Comparison of ENCODE assay signal across 25 cellular contexts in genomic region chr13:112965103-112965502, GRCh38. TPM values are rescaled to one million over a fixed set of nuclear protein-coding genes. Genes with fewer than 3 reads are reported as not detected.
DNase-seq lines count a peak whose midpoint lies in the region; ATAC-seq and TF ChIP-seq lines count a peak whose summit lies in the region.
"Had no signal": no experiment of that assay in that cellular context is flagged by ENCODE, and none has a peak within 500 bp of the region (broad histone marks: within the 10 kb centered on the region; RNA-seq: fewer than 3 reads in every experiment).

No MANE protein-coding gene starts in this region.

- H3K9me3 ChIP-seq in heart left ventricle = no peaks in the 10 kb centered on the region
- peaks cover 0 to 6% of the 10 kb centered on the region in 2 donors for H3K9me3 ChIP-seq in lung (ENCODE audit: control insufficient read depth in 2 of 2, insufficient read depth in 1 of 2, low read length in 1 of 2)
- H3K9me3 ChIP-seq in stomach = no peaks in the 10 kb centered on the region
- H3K9me3 ChIP-seq in naive thymus-derived CD4-positive, alpha-beta T cell (ENCODE audit: control insufficient read depth in 2 of 3, low read length in 3 of 3) = no peaks in the 10 kb centered on the region
- H3K9me3 ChIP-seq: Caco-2, thoracic aorta had no signal

- H3K27me3 ChIP-seq in heart left ventricle (peaks cover 0 to 20% (median 0%) of the 10 kb centered on the region in 9 donors), lung (ENCODE audit: control insufficient read depth, insufficient read depth) (no peaks in the 10 kb centered on the region), stomach (peaks cover 0 to 46% (median 10%) of the 10 kb centered on the region in 3 donors)
- no peaks in the 10 kb centered on the region for H3K27me3 ChIP-seq in naive thymus-derived CD4-positive, alpha-beta T cell (ENCODE audit: control insufficient read depth in 2 of 2, insufficient read depth in 2 of 2, low read length in 2 of 2)

- peak overlapping the region; percentile 51 to 88 (median 80) for H3K27ac ChIP-seq in heart left ventricle
- peak overlapping the region; percentile 47 to 81 for H3K27ac ChIP-seq in lung (ENCODE audit: low read depth in 1 of 2, low read length in 1 of 2)
- H3K27ac ChIP-seq in stomach = peak overlapping the region in 4 of 5 donors; percentile 21 to 50 (median 27)
- no peak overlapping the region for H3K27ac ChIP-seq in naive thymus-derived CD4-positive, alpha-beta T cell (ENCODE audit: low read depth, low read length)
- H3K27ac ChIP-seq: HL-60, neural progenitor cell, thoracic aorta, VCaP had no signal

- ATAC-seq in heart left ventricle (peak; percentile 24 to 81 (median 36)), lung (ENCODE audit: insufficient read depth, low FRiP score) (no peak), esophagus mucosa (no peak)
- no peak for ATAC-seq in naive thymus-derived CD4-positive, alpha-beta T cell
- ATAC-seq: stimulated activated memory B cell treated with anti-CD40 and anti-IgM and Interleukin-4, amounts not matched to agents 10 μg/mL and 1 μg/mL and 100 μg/mL, for 72 hours had no signal

- POLR2A ChIA-PET in naive thymus-derived CD4-positive, alpha-beta T cell (lab: Charles Lee) = no interaction called here

- H3K4me3 ChIP-seq in heart left ventricle = peak overlapping the region in 9 of 12 donors; percentile 2 to 32 (median 15)
- H3K4me3 ChIP-seq in lung = peak overlapping the region; percentile 3
- H3K4me3 ChIP-seq in stomach = no peak overlapping the region
- H3K4me3 ChIP-seq in naive thymus-derived CD4-positive, alpha-beta T cell (ENCODE audit: low read length) = no peak overlapping the region
- H3K4me3 ChIP-seq: neural progenitor cell, skin epidermis, thoracic aorta had no signal

- peaks cover 0 to 22% (median 0%) of the 10 kb centered on the region in 5 donors for H3K27me3 Mint-ChIP-seq in naive thymus-derived CD4-positive, alpha-beta T cell
- H3K27me3 Mint-ChIP-seq in mesothelial cell of epicardium (ENCODE audit: low read depth) = peaks cover 16% of the 10 kb centered on the region
- H3K27me3 Mint-ChIP-seq: progenitor cell of endocrine pancreas had no signal

- H3K36me3 ChIP-seq in heart left ventricle (no peaks in the 10 kb centered on the region), lung (ENCODE audit: control insufficient read depth in 2 of 2, insufficient read depth in 2 of 2, low read length in 2 of 2) (no peaks in the 10 kb centered on the region), stomach (no peaks in the 10 kb centered on the region)
- H3K36me3 ChIP-seq in naive thymus-derived CD4-positive, alpha-beta T cell (ENCODE audit: control insufficient read depth in 2 of 3, insufficient read depth in 3 of 3, low read length in 3 of 3) = no peaks in the 10 kb centered on the region
- H3K36me3 ChIP-seq: neural progenitor cell, thoracic aorta had no signal

- H3K4me1 Mint-ChIP-seq in naive thymus-derived CD4-positive, alpha-beta T cell = peaks cover 9 to 32% (median 21%) of the 10 kb centered on the region in 7 donors
- peaks cover 12% of the 10 kb centered on the region for H3K4me1 Mint-ChIP-seq in mesothelial cell of epicardium

- no peak overlapping the region for H3K4me3 Mint-ChIP-seq in naive thymus-derived CD4-positive, alpha-beta T cell
- no peak overlapping the region for H3K4me3 Mint-ChIP-seq in mesothelial cell of epicardium
- H3K4me3 Mint-ChIP-seq: activated naive CD8-positive, alpha-beta T cell treated with anti-CD3 and anti-CD28 coated beads, Interleukin-2, amount 10 ng/mL, durations not matched to agents 7 days and 5 days; H9; immature natural killer cell; neural progenitor cell; stimulated activated memory B cell treated with anti-CD40 and anti-IgM and Interleukin-4, amounts not matched to agents 10 μg/mL and 1 μg/mL and 100 μg/mL, for 72 hours had no signal

- no peak for TF ChIP-seq EP300 in stomach (IDR thresholded peaks at IDR 0.05)

- WGBS in heart left ventricle, 4 donors = 41 to 58% (median 43%) methylated on average over 10 to 12 of the region's 12 CpGs
- 51 to 61% methylated on average over 12 of the region's 12 CpGs for WGBS in lung, 2 donors
- 46 to 68% (median 65%) methylated on average over 8 to 12 of the region's 12 CpGs for WGBS in stomach, 5 donors

- CTCF ChIA-PET in naive thymus-derived CD4-positive, alpha-beta T cell (lab: Charles Lee) = no interaction called here

- TF ChIP-seq POLR2A in heart left ventricle (IDR thresholded peaks at IDR 0.05) (peak in 1 of 2 donors; percentile 62), stomach (IDR thresholded peaks at IDR 0.05) (no peak)

- intact Hi-C loops in heart left ventricle (cut with DNase I) = no loop called here
- intact Hi-C loops in stomach (cut with DNase I; ENCODE audit: low total_unique reads) = no loop called here
- intact Hi-C loops in naive thymus-derived CD4-positive, alpha-beta T cell (cut with micrococcal nuclease) = no loop called here

- no peak for TF ChIP-seq CTCF in heart left ventricle (IDR thresholded peaks at IDR 0.05)
- no peak for TF ChIP-seq CTCF in lung (IDR thresholded peaks at IDR 0.05; ENCODE audit: control extremely low read depth, extremely low read depth)
- TF ChIP-seq CTCF in stomach (IDR thresholded peaks at IDR 0.05) = no peak
- TF ChIP-seq CTCF in mesothelial cell of epicardium (IDR thresholded peaks at IDR 0.05; ENCODE audit: unreplicated experiment) = no peak

- H3K4me1 ChIP-seq in heart left ventricle = peaks cover 5 to 49% (median 21%) of the 10 kb centered on the region in 12 donors
- H3K4me1 ChIP-seq in lung (ENCODE audit: control insufficient read depth in 2 of 2, insufficient read depth in 2 of 2, low read length in 2 of 2) = peaks cover 0 to 21% of the 10 kb centered on the region in 2 donors
- peaks cover 19 to 24% (median 22%) of the 10 kb centered on the region in 4 donors for H3K4me1 ChIP-seq in stomach
- H3K4me1 ChIP-seq in naive thymus-derived CD4-positive, alpha-beta T cell (ENCODE audit: control insufficient read depth in 2 of 2, insufficient read depth in 2 of 2, low read length in 2 of 2) = peaks cover 7 to 8% of the 10 kb centered on the region in 2 donors

- H3K9me3 Mint-ChIP-seq in naive thymus-derived CD4-positive, alpha-beta T cell = peaks cover 0 to 4% (median 0%) of the 10 kb centered on the region in 11 donors
- H3K9me3 Mint-ChIP-seq in mesothelial cell of epicardium = no peaks in the 10 kb centered on the region
- H3K9me3 Mint-ChIP-seq: activated naive CD8-positive, alpha-beta T cell treated with anti-CD3 and anti-CD28 coated beads, Interleukin-2, amount 10 ng/mL, durations not matched to agents 7 days and 5 days; H9; immature natural killer cell; stimulated activated memory B cell treated with anti-CD40 and anti-IgM and Interleukin-4, amounts not matched to agents 10 μg/mL and 1 μg/mL and 100 μg/mL, for 72 hours had no signal

- H3K27ac Mint-ChIP-seq in naive thymus-derived CD4-positive, alpha-beta T cell = peak overlapping the region in 1 of 9 donors; percentile 7
- no peak overlapping the region for H3K27ac Mint-ChIP-seq in mesothelial cell of epicardium
- H3K27ac Mint-ChIP-seq: activated naive CD8-positive, alpha-beta T cell treated with anti-CD3 and anti-CD28 coated beads, Interleukin-2, amount 10 ng/mL, durations not matched to agents 7 days and 5 days; immature natural killer cell; neural progenitor cell; progenitor cell of endocrine pancreas; stimulated activated memory B cell treated with anti-CD40 and anti-IgM and Interleukin-4, amounts not matched to agents 10 μg/mL and 1 μg/mL and 100 μg/mL, for 72 hours had no signal

- DNase-seq in NCI-H774 (lab: John Stamatoyannopoulos, UW) = peak; percentile 67
- DNase-seq in heart left ventricle = peak; percentile 57 to 67 (median 61)
- no peak for DNase-seq in lung (ENCODE audit: low spot score)
- no peak for DNase-seq in stomach
- DNase-seq in naive thymus-derived CD4-positive, alpha-beta T cell = no peak
- no peak for DNase-seq in mesothelial cell of epicardium (ENCODE audit: low spot score in 2 of 2, unreplicated experiment in 2 of 2)
- no peak for DNase-seq in HUDEP-2 (lab: John Stamatoyannopoulos, UW; ENCODE audit: unreplicated experiment in 76 of 76)
- DNase-seq: activated CD4-positive, alpha-beta T cell treated with anti-CD3 and anti-CD28 coated beads for 48 hours; activated naive CD8-positive, alpha-beta T cell treated with anti-CD3 and anti-CD28 coated beads, Interleukin-2, amount 10 ng/mL, durations not matched to agents 7 days and 5 days; activated T-cell treated with anti-CD3 and anti-CD28 coated beads, Interleukin-2, amount 50 U/mL, for 48 hours; C1 segment of cervical spinal cord; effector CD8-positive, alpha-beta T cell; H9; immature natural killer cell; NCI-H1694 treated with DMSO at 0.1 percent for 48 hours; NCI-H748 treated with DMSO at 0.1 percent for 48 hours had no signal

- peaks cover 0 to 5% (median 3%) of the 10 kb centered on the region in 5 donors for H3K36me3 Mint-ChIP-seq in naive thymus-derived CD4-positive, alpha-beta T cell
- H3K36me3 Mint-ChIP-seq in mesothelial cell of epicardium = no peaks in the 10 kb centered on the region
- H3K36me3 Mint-ChIP-seq: activated naive CD8-positive, alpha-beta T cell treated with anti-CD3 and anti-CD28 coated beads, Interleukin-2, amount 10 ng/mL, durations not matched to agents 7 days and 5 days; immature natural killer cell; stimulated activated memory B cell treated with anti-CD40 and anti-IgM and Interleukin-4, amounts not matched to agents 10 μg/mL and 1 μg/mL and 100 μg/mL, for 72 hours had no signal

RNA-seq across cellular contexts. Expression of gene MCF2L, which starts 3.9 kb away (rescaled TPM):
- total RNA-seq in heart left ventricle (10 to 100 TPM; 26.0 to 61.0 (median 43.6) TPM), lung (10 to 100 TPM; 33.3 to 78.7 TPM), stomach (100 to 1,000 TPM in 1 of 5 donors, 10 to 100 TPM in 4; 39.1 to 363 (median 58.6) TPM), mesothelial cell of epicardium (26.9 to 36.6 TPM (median 30.9 TPM) in 3 replicates), esophagus mucosa (9.7 TPM)
- polyA plus RNA-seq in heart left ventricle (10 to 100 TPM; 37.7 to 40.0 TPM), lung (10 to 100 TPM; 21.0 to 38.5 TPM), stomach (10 to 100 TPM; 10.8 to 20.0 (median 13.3) TPM)
- total RNA-seq in naive thymus-derived CD4-positive, alpha-beta T cell = 10 to 100 TPM in 4 of 5 experiments, under 1 TPM in 1; 0.51 to 32.6 (median 21.9) TPM
- 1 to 10 TPM; 1.9 to 4.7 TPM for polyA plus RNA-seq in naive thymus-derived CD4-positive, alpha-beta T cell

Comparison
In these comparisons a context has a peak if more than half of its experiments do, and no peak if none do; other contexts are left out.
1. DNase-seq: peak in NCI-H774 (single experiment) and heart left ventricle (5 of 5); none in lung (single experiment), stomach (single experiment), naive thymus-derived CD4-positive, alpha-beta T cell (0 of 9), mesothelial cell of epicardium (0 of 2) and HUDEP-2 (0 of 76).
2. ATAC-seq: peak in heart left ventricle (4 of 4); none in lung (single experiment), naive thymus-derived CD4-positive, alpha-beta T cell (single experiment) and esophagus mucosa (single experiment).
3. H3K4me3 ChIP-seq: peak in heart left ventricle (9 of 12) and lung (single experiment); none in stomach (0 of 4) and naive thymus-derived CD4-positive, alpha-beta T cell (single experiment).